Comparison of ENCODE assay signal across 9 cellular contexts in the genomic region with DNA sequence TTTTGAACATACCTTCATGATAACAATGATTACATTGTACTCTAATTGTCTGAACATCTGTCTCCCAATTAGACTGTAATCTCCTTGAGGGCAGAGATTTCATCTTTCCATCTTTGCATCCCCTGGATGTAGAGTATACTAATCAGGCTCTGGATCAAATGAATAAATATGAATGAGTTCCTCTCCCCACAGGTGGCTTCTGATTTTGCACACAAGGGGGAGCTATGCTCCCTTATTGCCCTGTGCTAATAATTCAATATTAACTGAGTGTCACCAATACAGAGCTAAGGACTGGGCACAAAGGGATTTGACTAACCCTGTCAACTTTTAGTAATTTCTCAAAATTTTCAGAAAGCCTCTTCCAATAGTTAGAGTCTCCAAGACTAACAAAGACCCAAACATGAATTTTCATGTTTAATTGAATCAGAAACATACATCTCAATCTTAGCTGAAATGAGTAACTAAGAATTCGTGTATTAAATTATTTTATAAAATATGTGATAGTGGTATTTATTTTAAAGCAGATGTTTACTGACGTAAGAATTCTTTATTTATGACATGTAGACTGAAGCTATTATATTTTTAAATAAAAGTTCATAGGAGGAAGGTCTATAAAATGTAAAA. TPM values are rescaled to one million over a fixed set of nuclear protein-coding genes. Genes with fewer than 3 reads are reported as not detected.
A peak's percentile ranks its signal among the peaks of the same experiment; 100 is the strongest.
DNase-seq lines count a peak whose midpoint lies in the region; ATAC-seq, FAIRE-seq and TF ChIP-seq lines count a peak whose summit lies in the region.
"Had no signal": no experiment of that assay in that cellular context is flagged by ENCODE, and none has a peak within 500 bp of the region (broad histone marks: within the 10 kb centered on the region; RNA-seq: fewer than 3 reads in every experiment).

No MANE protein-coding gene starts in this region.

- WGBS in esophagus muscularis mucosa: 62% methylated on average over 2 of the region's 2 CpGs

- no peak for TF ChIP-seq POLR2A in esophagus muscularis mucosa (IDR thresholded peaks at IDR 0.05; ENCODE audit: low read depth)

- H3K27me3 Mint-ChIP-seq in Calu3 (ENCODE audit: unreplicated experiment) (peaks cover 57% of the 10 kb centered on the region), T-cell (peaks cover 43 to 68% of the 10 kb centered on the region in 2 donors)

- no peak for FAIRE-seq in GM19239 (lab: Jason Lieb, UNC)

- H3K36me3 ChIP-seq in esophagus muscularis mucosa: no peaks in the 10 kb centered on the region

- H3K4me1 ChIP-seq in esophagus muscularis mucosa: peaks cover 4 to 16% (median 15%) of the 10 kb centered on the region in 4 donors

- BruUV-seq in Calu3 (replicated peaks; lab: Mats Ljungman, UMichigan): no TSS peak

- H3K4me1 Mint-ChIP-seq in Calu3 (ENCODE audit: low read depth, unreplicated experiment): no peaks in the 10 kb centered on the region
- H3K4me1 Mint-ChIP-seq in T-cell: peaks cover 0 to 11% (median 8%) of the 10 kb centered on the region in 3 donors

- TF ChIP-seq CTCF in Calu3 (IDR thresholded peaks at IDR 0.05; ENCODE audit: unreplicated experiment) (peak; percentile 67), esophagus muscularis mucosa (IDR thresholded peaks at IDR 0.05) (peak; percentile 40 to 57 (median 50))

- intact Hi-C loops in Calu3 (cut with micrococcal nuclease; ENCODE audit: unreplicated experiment) (no loop called here), esophagus muscularis mucosa (cut with DNase I) (no loop called here)

- no peak overlapping the region for H3K27ac ChIP-seq in esophagus muscularis mucosa (replicated peaks in 1 of 4)

- peaks cover 0 to 86% (median 22%) of the 10 kb centered on the region in 4 donors for H3K27me3 ChIP-seq in esophagus muscularis mucosa

- CTCF ChIA-PET in Calu3 (lab: Charles Lee): interaction anchor here (0.7 to 2.0 kb wide), 11 partner anchors 8 to 275 kb away, joined by 3 to 17 read pairs (median 4); a partner anchor contains a TSS
- CTCF ChIA-PET in T-cell (lab: Charles Lee): interaction anchor here (0.5 to 2.1 kb wide), 16 partner anchors 8 to 548 kb away, joined by 3 to 19 read pairs (median 4); a partner anchor contains a TSS

- DNase-seq in Calu3 (peak; percentile 62), HCEC 1CT (peak; percentile 11), T-cell (peak in 18 of 34 experiments; percentile 23 to 49 (median 40)), esophagus muscularis mucosa (ENCODE audit: extremely low spot score) (no peak), stromal cell of bone marrow (ENCODE audit: low read depth) (peak; percentile 18), GM19239 (ENCODE audit: insufficient read length, low spot score) (no peak)

- H3K4me3 Mint-ChIP-seq in Calu3 (ENCODE audit: low read depth, unreplicated experiment) (no peak overlapping the region), T-cell (no peak overlapping the region)

- no peak overlapping the region for H3K4me3 ChIP-seq in esophagus muscularis mucosa

- H3K27ac Mint-ChIP-seq in Calu3 (ENCODE audit: unreplicated experiment) (no peak overlapping the region), T-cell (no peak overlapping the region)

- POLR2A ChIA-PET in T-cell (lab: Charles Lee): no interaction called here

- peak; percentile 38 to 79 (median 58) for ATAC-seq in T-cell (replicated peaks in 1 of 4)
- no peak for ATAC-seq in HG03097 (IDR thresholded peaks at IDR 0.05; ENCODE audit: low FRiP score, unreplicated experiment)
- no peak for ATAC-seq in GM18511 (IDR thresholded peaks at IDR 0.05; ENCODE audit: unreplicated experiment)

- no peak for TF ChIP-seq EP300 in esophagus muscularis mucosa (IDR thresholded peaks at IDR 0.05)

- H3K9me3 Mint-ChIP-seq in Calu3 (ENCODE audit: low read depth, unreplicated experiment) (no peaks in the 10 kb centered on the region), T-cell (no peaks in the 10 kb centered on the region)

- no peaks in the 10 kb centered on the region for H3K9me3 ChIP-seq in esophagus muscularis mucosa

- H3K36me3 Mint-ChIP-seq in Calu3 (ENCODE audit: insufficient read depth, unreplicated experiment) (peaks cover 5% of the 10 kb centered on the region), T-cell (no peaks in the 10 kb centered on the region)

RNA-seq across cellular contexts. Expression of a gene that starts 3.0 kb away (rescaled TPM):
- total RNA-seq in Calu3 (2022) (not detected in 2 replicates), T-cell (1 to 10 TPM in 2 of 5 donors, under 1 TPM in 3; 0.40 to 1.6 (median 0.91) TPM), esophagus muscularis mucosa (under 1 TPM in 2 of 4 donors, not detected in 2; 0.13 to 0.52 TPM)
- total RNA-seq: T-helper 2 cell treated with Interferon-gamma antibody and Interleukin-4, amounts not matched to agents 100 ng/mL and 5 ng/mL, for 36 hours had no signal

RNA-seq across cellular contexts. Expression of a gene that starts 3.1 kb away (rescaled TPM):
- total RNA-seq in Calu3 (2022): 1.2 and 1.4 TPM in 2 replicates
- total RNA-seq in T-cell: under 1 TPM in 4 of 5 donors, not detected in 1; 0.21 to 0.67 (median 0.34) TPM
- total RNA-seq in esophagus muscularis mucosa: 1 to 10 TPM in 1 of 4 donors, under 1 TPM in 3; 0.33 to 1.7 (median 0.61) TPM
- total RNA-seq: T-helper 2 cell treated with Interferon-gamma antibody and Interleukin-4, amounts not matched to agents 100 ng/mL and 5 ng/mL, for 36 hours had no signal

RNA-seq across cellular contexts. Expression of a gene that starts 12.5 kb away (rescaled TPM):
- 0.34 TPM in 1 of 2 replicates, not detected in the other for total RNA-seq in Calu3 (2022)
- total RNA-seq in T-cell: not detected
- under 1 TPM in 2 of 4 donors, not detected in 2; 0.42 to 0.52 TPM for total RNA-seq in esophagus muscularis mucosa
- total RNA-seq: T-helper 2 cell treated with Interferon-gamma antibody and Interleukin-4, amounts not matched to agents 100 ng/mL and 5 ng/mL, for 36 hours had no signal

RNA-seq across cellular contexts. Expression of a gene that starts 12.7 kb away (rescaled TPM):
- total RNA-seq in Calu3 (2022) (0.21 and 1.2 TPM in 2 replicates), T-cell (under 1 TPM in 3 of 5 donors, not detected in 2; 0.10 to 0.16 (median 0.12) TPM), esophagus muscularis mucosa (under 1 TPM; under 0.01 to 0.86 (median 0.10) TPM)
- total RNA-seq: T-helper 2 cell treated with Interferon-gamma antibody and Interleukin-4, amounts not matched to agents 100 ng/mL and 5 ng/mL, for 36 hours had no signal

Comparison
In these comparisons a context has a peak if more than half of its experiments do, and no peak if none do; other contexts are left out.
1. DNase-seq: peak in Calu3 (single experiment), HCEC 1CT (single experiment), T-cell (18 of 34) and stromal cell of bone marrow (single experiment); none in esophagus muscularis mucosa (single experiment) and GM19239 (single experiment).
2. ATAC-seq: peak in T-cell (4 of 4); none in HG03097 (single experiment) and GM18511 (single experiment).